In the genomic region with DNA sequence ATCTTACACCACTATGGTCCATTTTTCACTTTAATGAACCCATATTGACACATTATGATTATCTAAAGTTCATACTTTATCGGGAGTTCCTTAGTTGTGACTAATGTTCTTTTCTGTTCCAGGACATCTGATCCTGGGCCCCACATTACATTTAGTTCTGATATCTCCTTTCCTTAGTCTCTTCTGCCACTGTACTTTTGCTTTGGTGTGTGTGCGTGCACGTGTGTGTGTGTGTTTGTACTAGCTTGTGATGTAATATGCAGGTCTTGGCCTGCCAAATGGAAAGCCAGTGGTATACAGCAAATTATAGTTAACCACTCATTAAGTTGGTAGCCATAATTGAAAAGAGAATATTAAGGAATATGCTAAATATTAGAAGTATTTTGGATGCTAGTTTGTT, we compare ENCODE assay signal across 1 cellular context.
TF ChIP-seq lines count a peak whose summit lies in the region.

No MANE protein-coding gene starts in this region.

TF ChIP-seq in IMR-90, 13 proteins besides CTCF, POLR2A, EP300 and RAD21 (continued from another document):
- TF ChIP-seq, protein P1, sequence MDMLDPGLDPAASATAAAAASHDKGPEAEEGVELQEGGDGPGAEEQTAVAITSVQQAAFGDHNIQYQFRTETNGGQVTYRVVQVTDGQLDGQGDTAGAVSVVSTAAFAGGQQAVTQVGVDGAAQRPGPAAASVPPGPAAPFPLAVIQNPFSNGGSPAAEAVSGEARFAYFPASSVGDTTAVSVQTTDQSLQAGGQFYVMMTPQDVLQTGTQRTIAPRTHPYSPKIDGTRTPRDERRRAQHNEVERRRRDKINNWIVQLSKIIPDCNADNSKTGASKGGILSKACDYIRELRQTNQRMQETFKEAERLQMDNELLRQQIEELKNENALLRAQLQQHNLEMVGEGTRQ (IDR thresholded peaks at IDR 0.05; ENCODE audit: low read depth, low read length): no peak
- TF ChIP-seq RCOR1 (IDR thresholded peaks at IDR 0.05; ENCODE audit: insufficient replicate concordance, low read length): no peak
- TF ChIP-seq SMC3 (IDR thresholded peaks at IDR 0.05; ENCODE audit: low read depth, low read length): no peak
- no peak for TF ChIP-seq FOS (IDR thresholded peaks at IDR 0.05; ENCODE audit: low read depth, low read length)
- TF ChIP-seq MXI1 (IDR thresholded peaks at IDR 0.05; ENCODE audit: borderline replicate concordance, low read depth, low read length): no peak
- TF ChIP-seq BHLHE40 (IDR thresholded peaks at IDR 0.05; ENCODE audit: low read depth, low read length): no peak
- no peak for TF ChIP-seq ELK1 (IDR thresholded peaks at IDR 0.05; ENCODE audit: borderline replicate concordance, low read depth, low read length)
- TF ChIP-seq RFX5 (IDR thresholded peaks at IDR 0.05; ENCODE audit: low read depth, low read length): no peak
- no peak for TF ChIP-seq NFE2L2 (IDR thresholded peaks at IDR 0.05; ENCODE audit: low read depth, low read length)
- TF ChIP-seq MAZ (IDR thresholded peaks at IDR 0.05; ENCODE audit: borderline replicate concordance, low read depth, low read length): no peak
- no peak for TF ChIP-seq CEBPB (IDR thresholded peaks at IDR 0.05; ENCODE audit: low read depth, low read length)
- TF ChIP-seq CHD1 (IDR thresholded peaks at IDR 0.05; ENCODE audit: low read depth, low read length): no peak
